In genomic region chr18:39506581-39506980, GRCh38 we compare ENCODE assay signal across 7 cellular contexts.
"Had no signal": no experiment of that assay in that cellular context is flagged by ENCODE, and none has a peak within 500 bp of the region (broad histone marks: within the 10 kb centered on the region; RNA-seq: fewer than 3 reads in every experiment).

No MANE protein-coding gene starts in this region.

- H3K4me3 ChIP-seq: GM12878 had no signal

- ATAC-seq: GM12878 had no signal

- DNase-seq: GDM1, GF-D8 had no signal

- FAIRE-seq: GM12878, GM12891, GM12892, GM18507, GM19239 had no signal
